In genomic region chr19:3373971-3374368, GRCh38 we compare ENCODE assay signal across 1 cellular context.
TF ChIP-seq lines count a peak whose summit lies in the region.

No MANE protein-coding gene starts in this region.

TF ChIP-seq in GM12878, 131 proteins besides CTCF, POLR2A, EP300 and RAD21 (continued from another document):
- TF ChIP-seq ZBTB11 (CRISPR knock-in tag; IDR thresholded peaks at IDR 0.05) = no peak
- TF ChIP-seq STAT3 (IDR thresholded peaks at IDR 0.05; ENCODE audit: low read depth, low read length) = no peak
- no peak for TF ChIP-seq NR2C1 (IDR thresholded peaks at IDR 0.05)
- TF ChIP-seq BCL11A (IDR thresholded peaks at IDR 0.05; ENCODE audit: low read depth, low read length) = no peak
TF ChIP-seq in GM12878: peak in this region for 0.
